In genomic region chr3:186938716-186939115, GRCh38 we compare ENCODE assay signal across 18 cellular contexts. TPM values are rescaled to one million over a fixed set of nuclear protein-coding genes. Genes with fewer than 3 reads are reported as not detected.
DNase-seq lines count a peak whose midpoint lies in the region; ATAC-seq, FAIRE-seq and TF ChIP-seq lines count a peak whose summit lies in the region.
"Had no signal": no experiment of that assay in that cellular context is flagged by ENCODE, and none has a peak within 500 bp of the region (broad histone marks: within the 10 kb centered on the region; RNA-seq: fewer than 3 reads in every experiment).

No MANE protein-coding gene starts in this region.

- BruUV-seq in HepG2 (replicated peaks; lab: Mats Ljungman, UMichigan), result no TSS peak

- intact Hi-C loops in HepG2 (cut with micrococcal nuclease; ENCODE audit: unreplicated experiment) (no loop called here), aorta (cut with DNase I) (loop anchor here in 1 of 2 donors (2.0 kb wide), 1 partner anchor 170 kb away; no protein-coding TSS in a partner anchor), vagina (cut with DNase I) (no loop called here)

- TF ChIP-seq RAD21 in liver (IDR thresholded peaks at IDR 0.05), result no peak
- TF ChIP-seq RAD21 in HepG2 (CRISPR knock-in tag; IDR thresholded peaks at IDR 0.05), result no peak

- H3K27me3 Mint-ChIP-seq in mesothelial cell of epicardium (ENCODE audit: low read depth), result no peaks in the 10 kb centered on the region

- H3K9ac ChIP-seq in liver (ENCODE audit: low read depth in 1 of 2, low read length in 2 of 2) (no peak overlapping the region), HepG2 (ENCODE audit: insufficient read depth, low read depth, low read length) (no peak overlapping the region)

- CTCF ChIA-PET in HepG2 (lab: Yijun Ruan, JAX; ENCODE audit: low intra/inter-chr PET ratio, low total read pairs), result no interaction called here

- FAIRE-seq in HepG2 (lab: Jason Lieb, UNC), result no peak
- FAIRE-seq: bronchial epithelial cell, H1, HTR-8/SVneo had no signal

- H3K9me3 ChIP-seq in liver (ENCODE audit: control insufficient read depth in 4 of 4, low read length in 3 of 4) (no peaks in the 10 kb centered on the region), HepG2 (ENCODE audit: low read length) (no peaks in the 10 kb centered on the region), aorta (ENCODE audit: control insufficient read depth, low read length) (no peaks in the 10 kb centered on the region), vagina (no peaks in the 10 kb centered on the region)
- H3K9me3 ChIP-seq: uterus had no signal

- H3K27ac Mint-ChIP-seq in mesothelial cell of epicardium, result peak overlapping the region; percentile 80

- peaks cover 19% of the 10 kb centered on the region for H3K4me1 Mint-ChIP-seq in mesothelial cell of epicardium

- peaks cover 0 to under 1% (median 0%) of the 10 kb centered on the region in 4 donors for H3K4me1 ChIP-seq in liver (ENCODE audit: control insufficient read depth in 4 of 4, insufficient read depth in 4 of 4, low read length in 3 of 4)
- peaks cover 10% of the 10 kb centered on the region for H3K4me1 ChIP-seq in HepG2 (ENCODE audit: insufficient read depth, low read length)
- H3K4me1 ChIP-seq in aorta (ENCODE audit: control insufficient read depth in 1 of 2, insufficient read depth in 2 of 2, low read length in 2 of 2), result peaks cover 0 to 8% of the 10 kb centered on the region in 2 donors
- H3K4me1 ChIP-seq in vagina, result peaks cover 18% of the 10 kb centered on the region
- H3K4me1 ChIP-seq: uterus had no signal

- no peak for TF ChIP-seq EP300 in HepG2 (IDR thresholded peaks at IDR 0.05; ENCODE audit: low read depth in 2 of 2, low read length in 2 of 2)
- no peak for TF ChIP-seq EP300 in HepG2 (CRISPR knock-in tag; IDR thresholded peaks at IDR 0.05; ENCODE audit: borderline replicate concordance)

- H3K27me3 ChIP-seq in liver (ENCODE audit: control insufficient read depth in 4 of 4, insufficient read depth in 4 of 4, low read length in 3 of 4) (no peaks in the 10 kb centered on the region), HepG2 (ENCODE audit: control insufficient read depth in 1 of 2, insufficient read depth in 2 of 2, low read length in 2 of 2) (no peaks in the 10 kb centered on the region), aorta (ENCODE audit: control insufficient read depth in 1 of 2, insufficient read depth in 2 of 2, low read length in 1 of 2) (no peaks in the 10 kb centered on the region), vagina (no peaks in the 10 kb centered on the region)
- H3K27me3 ChIP-seq: uterus had no signal

- in situ Hi-C loops in HepG2 (cut with HindIII; ENCODE audit: extremely low pct_ligation_motif_present, low pct_unique_long_range_greater_than_20kb), result loop anchor here (10.0 kb wide), 1 partner anchor 126 kb away; no protein-coding TSS in a partner anchor
- in situ Hi-C loops in G401 (cut with HindIII; ENCODE audit: low sequenced_read_pairs), result no loop called here

- no peak overlapping the region for H3K4me3 Mint-ChIP-seq in mesothelial cell of epicardium

- no peaks in the 10 kb centered on the region for H3K9me3 Mint-ChIP-seq in mesothelial cell of epicardium

- POLR2A ChIA-PET in HepG2 (lab: Yijun Ruan, JAX), result no interaction called here

- no peaks in the 10 kb centered on the region for H3K79me2 ChIP-seq in HepG2 (ENCODE audit: insufficient read depth, low read length)

- H2AFZ ChIP-seq in HepG2 (ENCODE audit: low read length), result no peak overlapping the region

- H3K4me3 ChIP-seq in liver (ENCODE audit: low read depth in 1 of 3, low read length in 3 of 3) (no peak overlapping the region), HepG2 (replicated peaks in 1 of 3; ENCODE audit: insufficient read depth in 1 of 3, low read depth in 2 of 3, low read length in 3 of 3) (no peak overlapping the region), aorta (ENCODE audit: low read length in 2 of 2) (no peak overlapping the region), vagina (no peak overlapping the region)
- H3K4me3 ChIP-seq: SK-N-MC, skin epidermis, uterus had no signal

- ATAC-seq in HepG2 (no peak), aorta (ENCODE audit: low FRiP score) (peak; percentile 61), HG03521 (IDR thresholded peaks at IDR 0.05; ENCODE audit: unreplicated experiment) (no peak)

- 82% methylated on average over 6 of the region's 6 CpGs for WGBS in liver
- WGBS in HepG2 (ENCODE audit: low lambda C conversion rate), result 98% methylated on average over 6 of the region's 6 CpGs
- 24 to 25% methylated on average over 6 of the region's 6 CpGs for WGBS in aorta, 2 donors

- H3K27ac ChIP-seq in liver (ENCODE audit: low read depth in 1 of 2, low read length in 2 of 2) (no peak overlapping the region), HepG2 (ENCODE audit: extremely low read length, insufficient read depth, low read length) (no peak overlapping the region), aorta (ENCODE audit: low read depth in 1 of 2, low read length in 2 of 2) (peak overlapping the region; percentile 25 to 45), vagina (no peak overlapping the region)
- H3K27ac ChIP-seq: SK-N-MC, skin epidermis had no signal

- DNase-seq in HepG2 (ENCODE audit: low spot score) (no peak), erythroblast (lab: John Stamatoyannopoulos, UW) (peak; percentile 91 to 95), mesothelial cell of epicardium (ENCODE audit: low spot score in 2 of 2, unreplicated experiment in 2 of 2) (no peak), aorta (peak in 1 of 2 donors; percentile 71), G401 (ENCODE audit: low spot score) (no peak), vagina (ENCODE audit: extremely low spot score in 2 of 2) (no peak)
- DNase-seq: ACHN, DMS153, NCI-H1417 treated with DMSO at 0.1 percent for 48 hours, NCI-H69, uterus had no signal

- TF ChIP-seq POLR2A in HepG2 (IDR thresholded peaks at IDR 0.05; ENCODE audit: insufficient read depth in 1 of 2, low read depth in 2 of 2, low read length in 2 of 2), result no peak
- peak; percentile 28 for TF ChIP-seq POLR2A in erythroblast (IDR thresholded peaks at IDR 0.05; ENCODE audit: low read length)
- TF ChIP-seq POLR2A in vagina (IDR thresholded peaks at IDR 0.05), result no peak

- H4K20me1 ChIP-seq in HepG2 (ENCODE audit: insufficient read depth, low read length), result no peaks in the 10 kb centered on the region

- TF ChIP-seq CTCF in liver (IDR thresholded peaks at IDR 0.05; ENCODE audit: low read depth, low read length, missing input control) (no peak), HepG2 (CRISPR knock-in tag; IDR thresholded peaks at IDR 0.05) (no peak), mesothelial cell of epicardium (IDR thresholded peaks at IDR 0.05; ENCODE audit: unreplicated experiment) (no peak), vagina (IDR thresholded peaks at IDR 0.05) (no peak)

- peaks cover 19% of the 10 kb centered on the region for H3K36me3 Mint-ChIP-seq in mesothelial cell of epicardium

- H3K36me3 ChIP-seq in liver (ENCODE audit: control insufficient read depth in 4 of 4, insufficient read depth in 3 of 4, low read depth in 1 of 4, low read length in 3 of 4), result peaks cover 0 to under 1% (median 0%) of the 10 kb centered on the region in 4 donors
- H3K36me3 ChIP-seq in HepG2 (replicated peaks in 1 of 2; ENCODE audit: control insufficient read depth in 1 of 2, insufficient read depth in 2 of 2, low read length in 2 of 2), result no peaks in the 10 kb centered on the region
- H3K36me3 ChIP-seq in aorta (ENCODE audit: control insufficient read depth in 1 of 2, insufficient read depth in 2 of 2, low read length in 1 of 2), result peaks cover 0 to 2% of the 10 kb centered on the region in 2 donors
- no peaks in the 10 kb centered on the region for H3K36me3 ChIP-seq in vagina
- H3K36me3 ChIP-seq: uterus had no signal

- H3K4me2 ChIP-seq in HepG2 (ENCODE audit: low read depth, low read length), result no peak overlapping the region

TF ChIP-seq in liver, 16 proteins besides CTCF, POLR2A, EP300 and RAD21 (continues in another document):
- TF ChIP-seq FOXA1 (IDR thresholded peaks at IDR 0.05), result no peak

RNA-seq across cellular contexts. Expression of gene ST6GAL1, which starts 8.4 kb away (rescaled TPM):
- total RNA-seq in liver (100 to 1,000 TPM; 102 to 376 TPM), HepG2 (2016; rRNA removed; fragmentation: Illumina TruSeq; extraction: Trizol) (62.1 and 79.9 TPM in 2 replicates), mesothelial cell of epicardium (38.7 to 50.3 TPM (median 45.8 TPM) in 3 replicates), aorta (100 to 1,000 TPM in 1 of 2 donors, 10 to 100 TPM in 1; 80.3 to 140 TPM), vagina (37.8 TPM)
- polyA plus RNA-seq in liver (100 to 1,000 TPM; 280 to 425 TPM), HepG2 (2011; rRNA removed) (163 and 164 TPM in 2 replicates), aorta (10 to 100 TPM; 11.8 to 20.5 TPM)
- 8.1 and 8.2 TPM in 2 replicates for total RNA-seq in HepG2 (2016; cell fraction: cytosol; rRNA removed; fragmentation: Illumina TruSeq; extraction: Trizol; ENCODE audit: low read depth)
- total RNA-seq in HepG2 (2016; cell fraction: insoluble cytoplasmic fraction; rRNA removed; fragmentation: Illumina TruSeq; extraction: Trizol), result 62.1 and 78.3 TPM in 2 replicates
- 30.2 and 33.0 TPM in 2 replicates for total RNA-seq in HepG2 (2016; cell fraction: membrane; rRNA removed; fragmentation: Illumina TruSeq; extraction: Trizol)
- 91.6 and 101 TPM in 2 replicates for total RNA-seq in HepG2 (2016; cell fraction: nucleus; rRNA removed; fragmentation: Illumina TruSeq; extraction: Trizol)
- polyA plus RNA-seq in HepG2 (2011; cell fraction: cytosol; rRNA removed), result 115 and 161 TPM in 2 replicates
- 50.3 and 65.6 TPM in 2 replicates for polyA plus RNA-seq in HepG2 (2011; cell fraction: nucleus; rRNA removed)
- polyA plus RNA-seq in HepG2 (2012), result 189 and 200 TPM in 2 replicates
- polyA plus RNA-seq in HepG2 (2016; cell fraction: cytosol; fragmentation: Illumina TruSeq; extraction: Trizol; ENCODE audit: low read depth), result 5.0 and 5.1 TPM in 2 replicates
- polyA plus RNA-seq in HepG2 (2016; cell fraction: insoluble cytoplasmic fraction; fragmentation: Illumina TruSeq; extraction: Trizol; ENCODE audit: low read depth), result 49.0 and 50.2 TPM in 2 replicates
- 18.2 and 19.6 TPM in 2 replicates for polyA plus RNA-seq in HepG2 (2016; cell fraction: membrane; fragmentation: Illumina TruSeq; extraction: Trizol; ENCODE audit: low read depth)
- 91.4 and 96.5 TPM in 2 replicates for polyA plus RNA-seq in HepG2 (2016; cell fraction: nucleus; fragmentation: Illumina TruSeq; extraction: Trizol; ENCODE audit: insufficient read depth, low read depth)
- 3.2 and 268 TPM in 2 replicates for polyA minus RNA-seq in HepG2 (2011; rRNA and poly(A)+ RNA removed; ENCODE audit: low replicate concordance)
- 106 and 146 TPM in 2 replicates for polyA minus RNA-seq in HepG2 (2011; cell fraction: cytosol; rRNA and poly(A)+ RNA removed)
- polyA minus RNA-seq in HepG2 (2011; cell fraction: nucleus; rRNA and poly(A)+ RNA removed), result 119 and 177 TPM in 2 replicates
- 3.6 and 11.8 TPM in 2 replicates for total RNA-seq in G401 (2014; rRNA removed; shearing (Covaris generic))

Comparison
In these comparisons a context has a peak if more than half of its experiments do, and no peak if none do; other contexts are left out.
1. H3K27ac ChIP-seq: peak in aorta (2 of 2); none in liver (0 of 2), HepG2 (single experiment) and vagina (single experiment).
2. DNase-seq: peak in erythroblast (2 of 2); none in HepG2 (single experiment), mesothelial cell of epicardium (0 of 2), G401 (single experiment) and vagina (0 of 2).